ENCODE assay signal across 1 cellular context in genomic region chr20:50153500-50154377, GRCh38.
A peak's percentile ranks its signal among the peaks of the same experiment; 100 is the strongest.
TF ChIP-seq lines count a peak whose summit lies in the region.

TSS of gene PEDS1 (minus strand) at chr20:50153723. CDS start at chr20:50153637, 86 bp downstream.

TF ChIP-seq in K562, 482 proteins besides CTCF, POLR2A, EP300 and RAD21 (continued from another document):
- TF ChIP-seq BCLAF1 (IDR thresholded peaks at IDR 0.05; ENCODE audit: borderline replicate concordance in 1 of 2, control insufficient read depth in 1 of 2, low read depth in 2 of 2, low read length in 1 of 2) (no peak), SIN3B (IDR thresholded peaks at IDR 0.05; ENCODE audit: low read depth) (peak; percentile 73), ZNF311 (CRISPR knock-in tag; IDR thresholded peaks at IDR 0.05) (peak; percentile 49; the same call in 1 of the 2 replicates), HNRNPL (IDR thresholded peaks at IDR 0.05; ENCODE audit: low read depth, low read length) (peak; percentile 83), ATF6 (CRISPR knock-in tag; IDR thresholded peaks at IDR 0.05) (peak; percentile 91), MNT (conservative IDR thresholded peaks at IDR 0.05) (0 out of 4 replicates have a peak, but pooled peaks have one; percentile 32 to 63), ATF1 (CRISPR knock-in tag; IDR thresholded peaks at IDR 0.05) (no peak), ATF1 (tag; IDR thresholded peaks at IDR 0.05) (peak; percentile 74; the same call in 1 of the 2 replicates), ZNF24 (IDR thresholded peaks at IDR 0.05) (peak; percentile 20; the same call in 1 of the 2 replicates), CTBP1 (IDR thresholded peaks at IDR 0.05; ENCODE audit: borderline replicate concordance) (peak; percentile 97), MYC (IDR thresholded peaks at IDR 0.05; ENCODE audit: low read depth, low read length) (peak; percentile 85), MYC (CRISPR knock-in tag; IDR thresholded peaks at IDR 0.05; ENCODE audit: borderline replicate concordance, low read depth) (peak; percentile 83), MCM3 (IDR thresholded peaks at IDR 0.05) (no peak), ZNF212 (CRISPR knock-in tag; IDR thresholded peaks at IDR 0.05) (peak; percentile 79; the same call in 1 of the 2 replicates), ARHGAP35 (IDR thresholded peaks at IDR 0.05; ENCODE audit: partially characterized antibody) (peak; percentile 5), GTF2F1 (IDR thresholded peaks at IDR 0.05; ENCODE audit: low read depth, low read length) (0 out of 2 replicates have a peak, but pooled peaks have one; percentile 30), CREB3L1 (IDR thresholded peaks at IDR 0.05; ENCODE audit: borderline replicate concordance, low read depth) (peak; percentile 78), CREB1 (IDR thresholded peaks at IDR 0.05) (no peak; the same call in 1 of the 2 replicates), CREB1 (CRISPR knock-in tag; IDR thresholded peaks at IDR 0.05) (peak; percentile 58; the same call in 1 of the 2 replicates), RBBP5 (IDR thresholded peaks at IDR 0.05; ENCODE audit: borderline replicate concordance, insufficient read depth, low read length, poor library complexity, severe bottlenecking) (peak; percentile 77), ZNF175 (CRISPR knock-in tag; IDR thresholded peaks at IDR 0.05; ENCODE audit: low read depth) (peak; percentile 45; the same call in 1 of the 2 replicates), KLF10 (CRISPR knock-in tag; IDR thresholded peaks at IDR 0.05) (no peak), RFX5 (IDR thresholded peaks at IDR 0.05; ENCODE audit: low read depth, low read length) (no peak), JUNB (CRISPR knock-in tag; conservative IDR thresholded peaks at IDR 0.05) (0 out of 2 replicates have a peak, but pooled peaks have one; percentile 32), CBX3 (IDR thresholded peaks at IDR 0.05; ENCODE audit: borderline replicate concordance in 1 of 2, low read length in 2 of 2) (peak in 1 of 2 experiments; percentile 86; a peak in 1 of 3 replicates), GABPB1 (CRISPR knock-in tag; IDR thresholded peaks at IDR 0.05) (peak; percentile 56; the same call in 1 of the 2 replicates), CBX5 (IDR thresholded peaks at IDR 0.05; ENCODE audit: borderline replicate concordance, low read depth) (peak; percentile 14; the same call in 1 of the 2 replicates), ZNF584 (CRISPR knock-in tag; IDR thresholded peaks at IDR 0.05; ENCODE audit: low read depth) (no peak)
- TF ChIP-seq, protein P1, sequence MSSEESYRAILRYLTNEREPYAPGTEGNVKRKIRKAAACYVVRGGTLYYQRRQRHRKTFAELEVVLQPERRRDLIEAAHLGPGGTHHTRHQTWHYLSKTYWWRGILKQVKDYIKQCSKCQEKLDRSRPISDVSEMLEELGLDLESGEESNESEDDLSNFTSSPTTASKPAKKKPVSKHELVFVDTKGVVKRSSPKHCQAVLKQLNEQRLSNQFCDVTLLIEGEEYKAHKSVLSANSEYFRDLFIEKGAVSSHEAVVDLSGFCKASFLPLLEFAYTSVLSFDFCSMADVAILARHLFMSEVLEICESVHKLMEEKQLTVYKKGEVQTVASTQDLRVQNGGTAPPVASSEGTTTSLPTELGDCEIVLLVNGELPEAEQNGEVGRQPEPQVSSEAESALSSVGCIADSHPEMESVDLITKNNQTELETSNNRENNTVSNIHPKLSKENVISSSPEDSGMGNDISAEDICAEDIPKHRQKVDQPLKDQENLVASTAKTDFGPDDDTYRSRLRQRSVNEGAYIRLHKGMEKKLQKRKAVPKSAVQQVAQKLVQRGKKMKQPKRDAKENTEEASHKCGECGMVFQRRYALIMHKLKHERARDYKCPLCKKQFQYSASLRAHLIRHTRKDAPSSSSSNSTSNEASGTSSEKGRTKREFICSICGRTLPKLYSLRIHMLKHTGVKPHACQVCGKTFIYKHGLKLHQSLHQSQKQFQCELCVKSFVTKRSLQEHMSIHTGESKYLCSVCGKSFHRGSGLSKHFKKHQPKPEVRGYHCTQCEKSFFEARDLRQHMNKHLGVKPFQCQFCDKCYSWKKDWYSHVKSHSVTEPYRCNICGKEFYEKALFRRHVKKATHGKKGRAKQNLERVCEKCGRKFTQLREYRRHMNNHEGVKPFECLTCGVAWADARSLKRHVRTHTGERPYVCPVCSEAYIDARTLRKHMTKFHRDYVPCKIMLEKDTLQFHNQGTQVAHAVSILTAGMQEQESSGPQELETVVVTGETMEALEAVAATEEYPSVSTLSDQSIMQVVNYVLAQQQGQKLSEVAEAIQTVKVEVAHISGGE (CRISPR knock-in tag; IDR thresholded peaks at IDR 0.05) = no peak
- TF ChIP-seq, protein P2, sequence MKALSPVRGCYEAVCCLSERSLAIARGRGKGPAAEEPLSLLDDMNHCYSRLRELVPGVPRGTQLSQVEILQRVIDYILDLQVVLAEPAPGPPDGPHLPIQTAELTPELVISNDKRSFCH (CRISPR knock-in tag; IDR thresholded peaks at IDR 0.05) = no peak
- TF ChIP-seq, protein P2 (tag; IDR thresholded peaks at IDR 0.05) = peak; percentile 71; the same call in 1 of the 2 replicates
- TF ChIP-seq, protein P3, sequence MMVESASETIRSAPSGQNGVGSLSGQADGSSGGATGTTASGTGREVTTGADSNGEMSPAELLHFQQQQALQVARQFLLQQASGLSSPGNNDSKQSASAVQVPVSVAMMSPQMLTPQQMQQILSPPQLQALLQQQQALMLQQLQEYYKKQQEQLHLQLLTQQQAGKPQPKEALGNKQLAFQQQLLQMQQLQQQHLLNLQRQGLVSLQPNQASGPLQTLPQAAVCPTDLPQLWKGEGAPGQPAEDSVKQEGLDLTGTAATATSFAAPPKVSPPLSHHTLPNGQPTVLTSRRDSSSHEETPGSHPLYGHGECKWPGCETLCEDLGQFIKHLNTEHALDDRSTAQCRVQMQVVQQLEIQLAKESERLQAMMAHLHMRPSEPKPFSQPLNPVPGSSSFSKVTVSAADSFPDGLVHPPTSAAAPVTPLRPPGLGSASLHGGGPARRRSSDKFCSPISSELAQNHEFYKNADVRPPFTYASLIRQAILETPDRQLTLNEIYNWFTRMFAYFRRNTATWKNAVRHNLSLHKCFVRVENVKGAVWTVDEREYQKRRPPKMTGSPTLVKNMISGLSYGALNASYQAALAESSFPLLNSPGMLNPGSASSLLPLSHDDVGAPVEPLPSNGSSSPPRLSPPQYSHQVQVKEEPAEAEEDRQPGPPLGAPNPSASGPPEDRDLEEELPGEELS (CRISPR knock-in tag; IDR thresholded peaks at IDR 0.05; ENCODE audit: borderline replicate concordance) = peak; percentile 87; the same call in 1 of the 2 replicates
